12 cellular contexts compared by ENCODE assay signal in the genomic region with DNA sequence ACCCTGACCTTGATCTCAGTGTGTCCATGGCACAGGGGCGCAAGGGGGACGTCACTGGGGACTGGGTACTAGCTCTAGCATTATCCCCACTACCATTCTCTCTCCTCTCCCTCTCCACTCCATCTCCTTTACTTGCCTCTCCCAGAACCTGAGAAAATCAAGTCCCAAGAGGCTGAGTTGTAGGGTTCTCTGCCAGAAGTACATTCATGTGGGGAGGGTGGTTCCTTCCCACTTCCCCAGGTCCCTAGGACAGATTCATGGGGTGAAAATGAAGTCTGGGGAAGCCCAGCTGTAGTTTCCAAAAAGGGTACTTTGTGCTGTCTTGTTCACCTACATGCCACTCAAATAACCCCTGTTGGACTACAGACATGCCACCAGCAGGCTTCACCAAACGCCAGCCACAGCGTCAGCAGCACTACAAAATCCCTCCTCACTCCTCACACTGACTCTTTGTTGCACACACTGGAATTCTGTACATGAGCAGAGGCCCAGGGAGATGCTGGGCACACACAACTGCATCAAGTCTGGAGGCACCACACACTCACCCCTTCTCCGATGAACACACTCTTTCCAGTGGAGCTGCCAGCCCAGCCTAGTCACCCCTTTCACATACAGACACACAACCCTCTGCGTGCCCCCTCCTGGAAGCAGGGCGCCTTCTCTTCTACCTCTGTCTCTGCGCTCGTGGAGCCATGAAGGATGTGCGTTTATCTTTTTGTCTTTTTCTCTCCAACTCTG. TPM values are rescaled to one million over a fixed set of nuclear protein-coding genes. Genes with fewer than 3 reads are reported as not detected.
DNase-seq lines count a peak whose midpoint lies in the region; ATAC-seq and TF ChIP-seq lines count a peak whose summit lies in the region.
"Had no signal": no experiment of that assay in that cellular context is flagged by ENCODE, and none has a peak within 500 bp of the region (broad histone marks: within the 10 kb centered on the region; RNA-seq: fewer than 3 reads in every experiment).

No MANE protein-coding gene starts in this region.

- H3K4me3 Mint-ChIP-seq in activated naive CD4-positive, alpha-beta T cell treated with anti-CD3 and anti-CD28 coated beads, Interleukin-2, amount 50 U/mL, for 24 hours: peak overlapping the region; percentile 3

- H3K4me1 Mint-ChIP-seq in activated naive CD4-positive, alpha-beta T cell treated with anti-CD3 and anti-CD28 coated beads, Interleukin-2, amount 50 U/mL, for 24 hours: peaks cover 68% of the 10 kb centered on the region

- TF ChIP-seq POLR2A in breast epithelium (IDR thresholded peaks at IDR 0.05): no peak
- TF ChIP-seq POLR2A in uterus (IDR thresholded peaks at IDR 0.05): no peak

- H3K36me3 ChIP-seq in breast epithelium (no peaks in the 10 kb centered on the region), mesodermal cell (ENCODE audit: control insufficient read depth, insufficient read depth, low read length) (peaks cover 4% of the 10 kb centered on the region), uterus (no peaks in the 10 kb centered on the region)
- H3K36me3 ChIP-seq: adrenal gland had no signal

- ATAC-seq in activated naive CD4-positive, alpha-beta T cell treated with anti-CD3 and anti-CD28 coated beads, Interleukin-2, amount 50 U/mL, for 72 hours: no peak
- ATAC-seq in HG02642 (IDR thresholded peaks at IDR 0.05; ENCODE audit: poor library complexity, unreplicated experiment) (no peak), sciatic nerve (no peak), GM18517 (IDR thresholded peaks at IDR 0.05; ENCODE audit: unreplicated experiment) (no peak)
- ATAC-seq: GM12878 had no signal

- no peak overlapping the region for H3K4me3 ChIP-seq in breast epithelium
- H3K4me3 ChIP-seq in mesodermal cell (ENCODE audit: extremely low read depth, insufficient read depth, low read length, poor library complexity, severe bottlenecking): no peak overlapping the region
- no peak overlapping the region for H3K4me3 ChIP-seq in uterus
- H3K4me3 ChIP-seq: adrenal gland, GM12878 had no signal

- H3K27ac Mint-ChIP-seq in activated naive CD4-positive, alpha-beta T cell treated with anti-CD3 and anti-CD28 coated beads, Interleukin-2, amount 50 U/mL, for 24 hours: peak overlapping the region; percentile 71
- peak overlapping the region in 1 of 2 donors; percentile 73 for H3K27ac Mint-ChIP-seq in activated naive CD4-positive, alpha-beta T cell treated with anti-CD3 and anti-CD28 coated beads, Interleukin-2, amount 50 U/mL, for 72 hours

- H3K36me3 Mint-ChIP-seq in activated naive CD4-positive, alpha-beta T cell treated with anti-CD3 and anti-CD28 coated beads, Interleukin-2, amount 50 U/mL, for 24 hours: no peaks in the 10 kb centered on the region
- H3K36me3 Mint-ChIP-seq in activated naive CD4-positive, alpha-beta T cell treated with anti-CD3 and anti-CD28 coated beads, Interleukin-2, amount 50 U/mL, for 72 hours: no peaks in the 10 kb centered on the region

- TF ChIP-seq CTCF in breast epithelium (IDR thresholded peaks at IDR 0.05) (no peak), uterus (IDR thresholded peaks at IDR 0.05) (no peak)

- peak overlapping the region; percentile 91 to 99 for H3K27ac ChIP-seq in breast epithelium
- peak overlapping the region; percentile 25 for H3K27ac ChIP-seq in mesodermal cell (ENCODE audit: low read depth, low read length, severe bottlenecking)
- peak overlapping the region; percentile 99 for H3K27ac ChIP-seq in uterus

- DNase-seq in activated naive CD4-positive, alpha-beta T cell treated with anti-CD3 and anti-CD28 coated beads, Interleukin-2, amount 50 U/mL, for 72 hours (ENCODE audit: low spot score in 2 of 2): no peak
- DNase-seq in breast epithelium (ENCODE audit: low spot score in 2 of 2): no peak
- no peak for DNase-seq in uterus
- no peak for DNase-seq in sciatic nerve (ENCODE audit: low spot score)
- DNase-seq: foreskin melanocyte, T-helper 9 cell had no signal

- no peaks in the 10 kb centered on the region for H3K27me3 Mint-ChIP-seq in activated naive CD4-positive, alpha-beta T cell treated with anti-CD3 and anti-CD28 coated beads, Interleukin-2, amount 50 U/mL, for 24 hours

- H3K27me3 ChIP-seq in breast epithelium (no peaks in the 10 kb centered on the region), uterus (no peaks in the 10 kb centered on the region)
- H3K27me3 ChIP-seq: adrenal gland had no signal

- WGBS in mesodermal cell (ENCODE audit: insufficient coverage in 2 of 2), 2 experiments: 85 to 93% methylated on average over 7 to 10 of the region's 10 CpGs

- no peaks in the 10 kb centered on the region for H3K9me3 Mint-ChIP-seq in activated naive CD4-positive, alpha-beta T cell treated with anti-CD3 and anti-CD28 coated beads, Interleukin-2, amount 50 U/mL, for 24 hours
- no peaks in the 10 kb centered on the region for H3K9me3 Mint-ChIP-seq in activated naive CD4-positive, alpha-beta T cell treated with anti-CD3 and anti-CD28 coated beads, Interleukin-2, amount 50 U/mL, for 72 hours

- H3K9me3 ChIP-seq in breast epithelium (no peaks in the 10 kb centered on the region), mesodermal cell (ENCODE audit: control insufficient read depth, low read length) (no peaks in the 10 kb centered on the region), uterus (no peaks in the 10 kb centered on the region)
- H3K9me3 ChIP-seq: adrenal gland had no signal

- intact Hi-C loops in breast epithelium (cut with DNase I; ENCODE audit: low total_unique reads): no loop called here
- intact Hi-C loops in uterus (cut with DNase I; ENCODE audit: low total_unique reads): no loop called here
- intact Hi-C loops in sciatic nerve (cut with DNase I): no loop called here

- peaks cover 14 to 59% of the 10 kb centered on the region in 2 donors for H3K4me1 ChIP-seq in breast epithelium
- peaks cover 39% of the 10 kb centered on the region for H3K4me1 ChIP-seq in mesodermal cell (ENCODE audit: control insufficient read depth, insufficient read depth, low read length, poor library complexity, severe bottlenecking)
- peaks cover 8 to 25% of the 10 kb centered on the region in 2 donors for H3K4me1 ChIP-seq in uterus

RNA-seq across cellular contexts. Expression of a gene that starts 6.9 kb away (rescaled TPM):
- 10 to 100 TPM; 15.5 to 23.5 TPM for total RNA-seq in activated naive CD4-positive, alpha-beta T cell treated with anti-CD3 and anti-CD28 coated beads, Interleukin-2, amount 50 U/mL, for 72 hours
- total RNA-seq in breast epithelium (10 to 100 TPM; 12.2 to 39.8 (median 23.3) TPM), uterus (10 to 100 TPM in 2 of 4 donors, 1 to 10 TPM in 2; 2.6 to 65.6 (median 28.9) TPM), sciatic nerve (56.3 TPM)
- polyA plus RNA-seq in mesodermal cell (2013, experiment 1 of 2): 39.7 TPM
- polyA plus RNA-seq in mesodermal cell (2013, experiment 2 of 2): 36.9 TPM

RNA-seq across cellular contexts. Expression of a gene that starts 18.0 kb away (rescaled TPM):
- total RNA-seq in activated naive CD4-positive, alpha-beta T cell treated with anti-CD3 and anti-CD28 coated beads, Interleukin-2, amount 50 U/mL, for 72 hours: 10 to 100 TPM; 71.4 to 76.3 TPM
- 1 to 10 TPM; 1.1 to 2.9 (median 2.9) TPM for total RNA-seq in breast epithelium
- polyA plus RNA-seq in mesodermal cell (2013, experiment 1 of 2): 0.44 TPM
- 0.10 TPM for polyA plus RNA-seq in mesodermal cell (2013, experiment 2 of 2)
- total RNA-seq in uterus: 1 to 10 TPM in 3 of 4 donors, not detected in 1; 2.0 to 3.8 (median 2.4) TPM
- total RNA-seq in sciatic nerve: 33.4 TPM

RNA-seq across cellular contexts. Expression of a gene that starts 43.0 kb away (rescaled TPM):
- 10 to 100 TPM; 32.8 to 76.3 TPM for total RNA-seq in activated naive CD4-positive, alpha-beta T cell treated with anti-CD3 and anti-CD28 coated beads, Interleukin-2, amount 50 U/mL, for 72 hours
- total RNA-seq in breast epithelium (1 to 10 TPM in 2 of 3 donors, under 1 TPM in 1; 0.33 to 1.3 (median 1.2) TPM), uterus (1 to 10 TPM in 1 of 4 donors, under 1 TPM in 1, not detected in 2; 0.12 to 4.5 TPM), sciatic nerve (1.2 TPM)
- 22.4 TPM for polyA plus RNA-seq in mesodermal cell (2013, experiment 1 of 2)
- polyA plus RNA-seq in mesodermal cell (2013, experiment 2 of 2): 21.1 TPM

RNA-seq across cellular contexts. Expression of a gene that starts 44.3 kb away (rescaled TPM):
- 10 to 100 TPM; 24.4 to 55.8 TPM for total RNA-seq in activated naive CD4-positive, alpha-beta T cell treated with anti-CD3 and anti-CD28 coated beads, Interleukin-2, amount 50 U/mL, for 72 hours
- total RNA-seq in breast epithelium (10 to 100 TPM; 60.2 to 74.1 (median 68.8) TPM), uterus (10 to 100 TPM in 3 of 4 donors, 1 to 10 TPM in 1; 4.1 to 67.6 (median 42.6) TPM), sciatic nerve (81.7 TPM)
- 15.5 TPM for polyA plus RNA-seq in mesodermal cell (2013, experiment 1 of 2)
- 14.4 TPM for polyA plus RNA-seq in mesodermal cell (2013, experiment 2 of 2)

RNA-seq across cellular contexts. Expression of a gene that starts 44.5 kb away (rescaled TPM):
- 10 to 100 TPM; 36.8 to 43.2 TPM for total RNA-seq in activated naive CD4-positive, alpha-beta T cell treated with anti-CD3 and anti-CD28 coated beads, Interleukin-2, amount 50 U/mL, for 72 hours
- total RNA-seq in breast epithelium: 10 to 100 TPM; 17.9 to 22.0 (median 19.3) TPM
- 27.9 TPM for polyA plus RNA-seq in mesodermal cell (2013, experiment 1 of 2)
- polyA plus RNA-seq in mesodermal cell (2013, experiment 2 of 2): 21.9 TPM
- total RNA-seq in uterus: 10 to 100 TPM in 2 of 4 donors, 1 to 10 TPM in 2; 7.7 to 55.5 (median 25.9) TPM
- total RNA-seq in sciatic nerve: 51.0 TPM

Comparison
In these comparisons a context has a peak if more than half of its experiments do, and no peak if none do; other contexts are left out.
1. H3K27ac ChIP-seq: peak in every context shown above with its lines; median percentile 99 in uterus; 95 in breast epithelium; 25 in mesodermal cell.
2. RNA of a gene that starts 43.0 kb away (total RNA-seq): 32.8 to 76.3 TPM in activated naive CD4-positive, alpha-beta T cell treated with anti-CD3 and anti-CD28 coated beads, Interleukin-2, amount 50 U/mL, for 72 hours; 1.2 TPM in sciatic nerve (single experiment), 0.33 to 1.3 TPM in breast epithelium and 0.12 to 4.5 TPM in uterus; every median in the first group is over 4 times any median in the second.